ENCODE assay signal across 11 cellular contexts in genomic region chr3:136817448-136817847, GRCh38. TPM values are rescaled to one million over a fixed set of nuclear protein-coding genes. Genes with fewer than 3 reads are reported as not detected.
DNase-seq lines count a peak whose midpoint lies in the region; ATAC-seq and TF ChIP-seq lines count a peak whose summit lies in the region.
"Had no signal": no experiment of that assay in that cellular context is flagged by ENCODE, and none has a peak within 500 bp of the region (broad histone marks: within the 10 kb centered on the region; RNA-seq: fewer than 3 reads in every experiment).

No MANE protein-coding gene starts in this region.

- CTCF ChIA-PET in HCT116 (lab: Charles Lee) = no interaction called here

- DNase-seq in AG10803 (ENCODE audit: low read depth) (peak; percentile 39), HCT116 (ENCODE audit: low read depth, low spot score) (no peak), cerebellar cortex (ENCODE audit: low spot score) (peak; percentile 30), midbrain (lab: John Stamatoyannopoulos, UW) (peak; percentile 48), aorta (no peak), NCI-H1694 (lab: John Stamatoyannopoulos, UW) (no peak)

- POLR2A ChIA-PET in HCT116 (lab: Charles Lee) = no interaction called here

- H3K27me3 ChIP-seq in HCT116 (ENCODE audit: insufficient read depth, low read length) (no peaks in the 10 kb centered on the region), aorta (ENCODE audit: control insufficient read depth in 1 of 2, insufficient read depth in 2 of 2, low read length in 1 of 2) (no peaks in the 10 kb centered on the region)

- ATAC-seq in HCT116 (no peak), HG03175 (IDR thresholded peaks at IDR 0.05; ENCODE audit: unreplicated experiment) (no peak), aorta (ENCODE audit: low FRiP score) (no peak), HG02798 (IDR thresholded peaks at IDR 0.05; ENCODE audit: poor library complexity, unreplicated experiment) (no peak)

- H3K4me1 ChIP-seq in HCT116 (ENCODE audit: control insufficient read depth in 1 of 2, insufficient read depth in 2 of 2, low read length in 2 of 2) (peaks cover 0 to 20% of the 10 kb centered on the region in 2 experiments; a peak in 2 of 4 replicates), aorta (ENCODE audit: control insufficient read depth in 1 of 2, insufficient read depth in 2 of 2, low read length in 2 of 2) (no peaks in the 10 kb centered on the region)

- H3K4me3 ChIP-seq in AG10803 (ENCODE audit: low read length) = no peak overlapping the region
- no peak overlapping the region for H3K4me3 ChIP-seq in HCT116 (replicated peaks in 1 of 2; ENCODE audit: low read depth in 1 of 2, low read length in 2 of 2)
- H3K4me3 ChIP-seq in aorta (ENCODE audit: low read length in 2 of 2) = no peak overlapping the region
- H3K4me3 ChIP-seq: HAP-1, upper lobe of left lung had no signal

- H3K79me2 ChIP-seq in HCT116 (ENCODE audit: insufficient read depth, low read length) = no peaks in the 10 kb centered on the region; the same call in 1 of the 2 replicates

- no peaks in the 10 kb centered on the region for H3K9me3 ChIP-seq in HCT116 (ENCODE audit: control insufficient read depth in 1 of 2, insufficient read depth in 1 of 2, low read depth in 1 of 2, low read length in 2 of 2)
- H3K9me3 ChIP-seq in aorta (ENCODE audit: control insufficient read depth, low read length) = no peaks in the 10 kb centered on the region
- H3K9me3 ChIP-seq: HAP-1, upper lobe of left lung had no signal

- peak overlapping the region; percentile 86 for H3K4me2 ChIP-seq in HCT116 (ENCODE audit: low read length)
- H3K4me2 ChIP-seq: BLaER1 treated with 17β-estradiol and CSF1 and Interleukin-3, amounts not matched to agents 10 nM and 100 nM had no signal

- H3K36me3 ChIP-seq in HCT116 (ENCODE audit: control insufficient read depth in 1 of 2, insufficient read depth in 2 of 2, low read length in 2 of 2) (no peaks in the 10 kb centered on the region), aorta (ENCODE audit: control insufficient read depth in 1 of 2, insufficient read depth in 2 of 2, low read length in 1 of 2) (no peaks in the 10 kb centered on the region)
- H3K36me3 ChIP-seq: upper lobe of left lung had no signal

- no peaks in the 10 kb centered on the region for H3K9me2 ChIP-seq in HCT116 (ENCODE audit: insufficient read depth)

- no peak overlapping the region for H3K27ac ChIP-seq in HCT116 (ENCODE audit: low read depth, low read length)
- H3K27ac ChIP-seq in aorta (ENCODE audit: low read depth in 1 of 2, low read length in 2 of 2) = no peak overlapping the region
- H3K27ac ChIP-seq: BLaER1 treated with 17β-estradiol and CSF1 and Interleukin-3, amounts not matched to agents 10 nM and 100 nM had no signal

- TF ChIP-seq POLR2A in HCT116 (IDR thresholded peaks at IDR 0.05; ENCODE audit: borderline replicate concordance, extremely low read depth, insufficient read depth, insufficient read length) = no peak

- intact Hi-C loops in HCT116 (cut with micrococcal nuclease) = no loop called here
- intact Hi-C loops in aorta (cut with DNase I) = loop anchor here in 1 of 2 donors (5.0 kb wide), 1 partner anchor 45 kb away; the partner anchor contains the start of gene NCK1

- RAD21 ChIA-PET in HCT116 (lab: Charles Lee; ENCODE audit: low non-redundant PET in 1 of 2, low total read pairs in 2 of 2, uncharacterized antibody in 2 of 2, unreplicated experiment in 2 of 2) = no interaction called here

- 19 to 21% methylated on average over 1 of the region's 1 CpG for WGBS in aorta, 2 donors

- BruUV-seq in HCT116 (replicated peaks; lab: Mats Ljungman, UMichigan) = no TSS peak

- no peak for TF ChIP-seq RAD21 in HCT116 (IDR thresholded peaks at IDR 0.05; ENCODE audit: low read depth)

- H2AFZ ChIP-seq in HCT116 (ENCODE audit: low read depth, low read length, poor library complexity, severe bottlenecking) = no peak overlapping the region

- no peak overlapping the region for H3K9ac ChIP-seq in HCT116 (ENCODE audit: low read length)
- H3K9ac ChIP-seq: BLaER1 treated with 17β-estradiol and CSF1 and Interleukin-3, amounts not matched to agents 10 nM and 100 nM had no signal

- H4K20me1 ChIP-seq in HCT116 (ENCODE audit: insufficient read depth) = no peaks in the 10 kb centered on the region
- H4K20me1 ChIP-seq: BLaER1 treated with 17β-estradiol and CSF1 and Interleukin-3, amounts not matched to agents 10 nM and 100 nM had no signal

- TF ChIP-seq CTCF in AG10803 (conservative IDR thresholded peaks at IDR 0.05; ENCODE audit: low read length) (no peak), HCT116 (IDR thresholded peaks at IDR 0.05 in 2 of 3, conservative IDR thresholded peaks at IDR 0.05 in 1 of 3; ENCODE audit: borderline replicate concordance in 1 of 3, insufficient read depth in 1 of 3, low read depth in 2 of 3, low read length in 2 of 3) (no peak)

TF ChIP-seq in HCT116, 20 proteins besides CTCF, POLR2A, EP300 and RAD21:
- TF ChIP-seq JUND (IDR thresholded peaks at IDR 0.05) (no peak), ZBTB33 (IDR thresholded peaks at IDR 0.05; ENCODE audit: extremely low read depth, insufficient replicate concordance, low read length) (no peak), SRF (IDR thresholded peaks at IDR 0.05; ENCODE audit: low read depth) (no peak), TCF7L2 (IDR thresholded peaks at IDR 0.05; ENCODE audit: borderline replicate concordance, extremely low read depth, insufficient read depth, insufficient read length) (no peak), EZH2phosphoT487 (IDR thresholded peaks at IDR 0.05; ENCODE audit: borderline replicate concordance) (no peak), MAX (IDR thresholded peaks at IDR 0.05) (no peak), YY1 (IDR thresholded peaks at IDR 0.05; ENCODE audit: extremely low read depth, insufficient replicate concordance, low read depth, low read length) (no peak), CBX3 (IDR thresholded peaks at IDR 0.05; ENCODE audit: low read depth) (no peak), ELF1 (IDR thresholded peaks at IDR 0.05; ENCODE audit: borderline replicate concordance, low read depth) (no peak), SP1 (IDR thresholded peaks at IDR 0.05; ENCODE audit: low read depth) (no peak), REST (IDR thresholded peaks at IDR 0.05; ENCODE audit: low read depth) (no peak), FOSL1 (IDR thresholded peaks at IDR 0.05; ENCODE audit: low read depth) (no peak), EZH2 (IDR thresholded peaks at IDR 0.05) (no peak), EGR1 (IDR thresholded peaks at IDR 0.05; ENCODE audit: low read depth) (no peak), ZFX (IDR thresholded peaks at IDR 0.05) (no peak)

RNA-seq across cellular contexts. Expression of gene SLC35G2, which starts 1.5 kb away (rescaled TPM):
- total RNA-seq in HCT116 (2021; ENCODE audit: unreplicated experiment) (3.3 TPM), aorta (10 to 100 TPM in 1 of 2 donors, 1 to 10 TPM in 1; 7.5 to 13.1 TPM)
- polyA plus RNA-seq in HCT116 (2012) = 2.8 and 2.9 TPM in 2 replicates
- polyA plus RNA-seq in aorta = 1 to 10 TPM; 1.1 to 2.3 TPM

RNA-seq across cellular contexts. Expression of gene NCK1, which starts 44.6 kb away (rescaled TPM):
- total RNA-seq in HCT116 (2021; ENCODE audit: unreplicated experiment) = 25.6 TPM
- 15.5 and 16.4 TPM in 2 replicates for polyA plus RNA-seq in HCT116 (2012)
- total RNA-seq in aorta = 10 to 100 TPM; 36.7 to 51.9 TPM
- polyA plus RNA-seq in aorta = 10 to 100 TPM; 21.0 to 24.6 TPM

Comparison
In these comparisons a context has a peak if more than half of its experiments do, and no peak if none do; other contexts are left out.
1. DNase-seq: peak in AG10803 (single experiment), cerebellar cortex (single experiment) and midbrain (single experiment); none in HCT116 (single experiment), aorta (0 of 2) and NCI-H1694 (single experiment).